In genomic region chr14:75450381-75451276, GRCh38 we compare ENCODE assay signal across 8 cellular contexts. TPM values are rescaled to one million over a fixed set of nuclear protein-coding genes. Genes with fewer than 3 reads are reported as not detected.
DNase-seq lines count a peak whose midpoint lies in the region; ATAC-seq, FAIRE-seq and TF ChIP-seq lines count a peak whose summit lies in the region.

No MANE protein-coding gene starts in this region.

- peak; percentile 85 for ATAC-seq in left colon
- ATAC-seq in thoracic aorta (ENCODE audit: insufficient number of reproducible peaks, low FRiP score, low read depth): no peak

- peaks cover 52 to 76% of the 10 kb centered on the region in 2 donors for H3K4me1 ChIP-seq in thoracic aorta (ENCODE audit: control insufficient read depth in 1 of 2, low read depth in 2 of 2)

- no peaks in the 10 kb centered on the region for H3K9me3 ChIP-seq in thoracic aorta

- peak overlapping the region; percentile 24 to 48 for H3K27ac ChIP-seq in thoracic aorta

- DNase-seq in NCI-H1092 (lab: John Stamatoyannopoulos, UW) (peak; percentile 17), bronchial epithelial cell (ENCODE audit: low read depth) (peak; percentile 78), left colon (peak; percentile 70 to 84), thoracic aorta (ENCODE audit: low spot score) (no peak), NCI-H1694 (lab: John Stamatoyannopoulos, UW) (no peak), DMS 273 treated with DMSO at 0.1 percent for 48 hours (lab: John Stamatoyannopoulos, UW) (no peak), KBM-7 (no peak), NCI-H524 treated with DMSO at 0.1 percent for 48 hours (lab: John Stamatoyannopoulos, UW) (no peak)

- intact Hi-C loops in left colon (cut with DNase I, micrococcal nuclease): no loop called here

- TF ChIP-seq CTCF in bronchial epithelial cell (IDR thresholded peaks at IDR 0.05; ENCODE audit: insufficient read depth, low read length, severe bottlenecking) (peak; percentile 13), thoracic aorta (IDR thresholded peaks at IDR 0.05) (no peak)

- H3K27me3 ChIP-seq in bronchial epithelial cell (ENCODE audit: control insufficient read depth, insufficient read depth, low read length) (no peaks in the 10 kb centered on the region), thoracic aorta (replicated peaks; ENCODE audit: insufficient read depth) (no peaks in the 10 kb centered on the region)

- peaks cover 9% of the 10 kb centered on the region for H3K36me3 ChIP-seq in bronchial epithelial cell (ENCODE audit: control insufficient read depth, insufficient read depth, low read length)
- no peaks in the 10 kb centered on the region for H3K36me3 ChIP-seq in thoracic aorta

- FAIRE-seq in bronchial epithelial cell (lab: Jason Lieb, UNC): peak; percentile 13

- no peak overlapping the region for H3K4me3 ChIP-seq in bronchial epithelial cell (ENCODE audit: low read depth, low read length)
- no peak overlapping the region for H3K4me3 ChIP-seq in thoracic aorta

- in situ Hi-C loops in KBM-7 (cut with MboI; ENCODE audit: low pct_unique_long_range_greater_than_20kb, low sequenced_read_pairs): no loop called here

RNA-seq across cellular contexts. Expression of gene JDP2, which starts 22.8 kb away (rescaled TPM):
- total RNA-seq in bronchial epithelial cell: 58.4 and 63.8 TPM in 2 replicates
- total RNA-seq in left colon: 10 to 100 TPM; 29.5 to 40.1 TPM
- total RNA-seq in thoracic aorta: 100 to 1,000 TPM in 1 of 2 donors, 10 to 100 TPM in 1; 81.8 to 100 TPM

Comparison
In these comparisons a context has a peak if more than half of its experiments do, and no peak if none do; other contexts are left out.
1. DNase-seq: peak in NCI-H1092 (single experiment), bronchial epithelial cell (single experiment) and left colon (2 of 2); none in thoracic aorta (single experiment), NCI-H1694 (single experiment), DMS 273 treated with DMSO at 0.1 percent for 48 hours (single experiment), KBM-7 (single experiment) and NCI-H524 treated with DMSO at 0.1 percent for 48 hours (single experiment).